12 cellular contexts compared by ENCODE assay signal in the genomic region with DNA sequence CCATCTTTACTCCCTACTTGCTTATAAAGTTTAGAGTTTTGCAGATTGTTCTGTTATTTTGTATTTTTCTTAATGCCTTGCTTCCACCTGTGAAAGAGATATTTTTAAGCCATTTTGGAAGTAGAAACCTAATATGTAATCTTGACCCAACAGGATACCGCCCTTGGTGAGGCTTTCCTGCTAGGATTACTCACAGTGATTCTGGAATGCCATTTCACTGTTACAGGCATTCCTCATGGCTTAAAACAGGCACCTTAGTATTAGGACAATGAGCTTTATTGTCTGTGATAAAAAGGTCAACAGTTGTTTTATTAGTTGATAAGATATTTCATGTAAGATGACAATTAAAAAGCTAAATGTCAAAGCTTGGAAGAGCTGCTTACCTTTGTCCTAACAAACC. TPM values are rescaled to one million over a fixed set of nuclear protein-coding genes. Genes with fewer than 3 reads are reported as not detected.
DNase-seq lines count a peak whose midpoint lies in the region; ATAC-seq, FAIRE-seq and TF ChIP-seq lines count a peak whose summit lies in the region.
"Had no signal": no experiment of that assay in that cellular context is flagged by ENCODE, and none has a peak within 500 bp of the region (broad histone marks: within the 10 kb centered on the region; RNA-seq: fewer than 3 reads in every experiment).

No MANE protein-coding gene starts in this region.

- intact Hi-C loops in endothelial cell of umbilical vein (cut with micrococcal nuclease) = loop anchor here (1.0 to 10.0 kb wide), 7 partner anchors 19 to 178 kb away; no protein-coding TSS in a partner anchor
- intact Hi-C loops in gastrocnemius medialis (cut with DNase I; ENCODE audit: low total_unique reads) = no loop called here

- BruUV-seq in endothelial cell of umbilical vein (replicated peaks; lab: Mats Ljungman, UMichigan) = no TSS peak

- WGBS in neuronal stem cell (ENCODE audit: extremely low coverage in 2 of 2, insufficient read length in 2 of 2, insufficient replicate concordance in 1 of 2), 2 donors = no CpG with 5 or more reads among the region's 1 CpG

- peaks cover 17 to 24% of the 10 kb centered on the region in 2 experiments for H3K36me3 ChIP-seq in endothelial cell of umbilical vein (ENCODE audit: control insufficient read depth in 2 of 2, extremely low read depth in 1 of 2, insufficient read depth in 2 of 2, low read length in 2 of 2)
- peaks cover 0 to 94% of the 10 kb centered on the region in 2 donors for H3K36me3 ChIP-seq in neuronal stem cell (replicated peaks in 1 of 2; ENCODE audit: control insufficient read depth in 2 of 2, insufficient read depth in 2 of 2, low read length in 2 of 2)
- H3K36me3 ChIP-seq in gastrocnemius medialis = no peaks in the 10 kb centered on the region

- H3K9me3 ChIP-seq in endothelial cell of umbilical vein (replicated peaks; ENCODE audit: control insufficient read depth, insufficient read depth, low read length) = no peaks in the 10 kb centered on the region
- peaks cover 0 to 8% of the 10 kb centered on the region in 2 donors for H3K9me3 ChIP-seq in neuronal stem cell (replicated peaks in 1 of 2; ENCODE audit: control insufficient read depth in 2 of 2, insufficient read depth in 1 of 2, low read depth in 1 of 2, low read length in 2 of 2)
- no peaks in the 10 kb centered on the region for H3K9me3 ChIP-seq in gastrocnemius medialis

- H3K18ac ChIP-seq in neuronal stem cell (ENCODE audit: low read length) = no peak overlapping the region

- H3K4ac ChIP-seq in neuronal stem cell (ENCODE audit: low read length) = no peak overlapping the region

- H3K9me1 ChIP-seq in endothelial cell of umbilical vein (replicated peaks; ENCODE audit: control insufficient read depth, extremely low read depth, insufficient read depth, low read length) = no peaks in the 10 kb centered on the region

- H3K27ac ChIP-seq in RWPE1 (no peak overlapping the region), endothelial cell of umbilical vein (ENCODE audit: insufficient read depth, low read depth, low read length) (peak overlapping the region; percentile 91), neuronal stem cell (replicated peaks; ENCODE audit: low read length) (no peak overlapping the region), gastrocnemius medialis (no peak overlapping the region)

- no peak overlapping the region for H3K23ac ChIP-seq in neuronal stem cell (ENCODE audit: low read depth, low read length, poor library complexity)

- H4K8ac ChIP-seq in neuronal stem cell (ENCODE audit: low read depth, low read length) = no peak overlapping the region

- TF ChIP-seq POLR2A in H54 (IDR thresholded peaks at IDR 0.05; ENCODE audit: low read depth, low read length) (no peak), endothelial cell of umbilical vein (IDR thresholded peaks at IDR 0.05; ENCODE audit: low read depth, low read length) (peak; percentile 25), gastrocnemius medialis (IDR thresholded peaks at IDR 0.05) (no peak)

- H3K14ac ChIP-seq in neuronal stem cell (ENCODE audit: low read length) = no peak overlapping the region

- H3K4me2 ChIP-seq in endothelial cell of umbilical vein (ENCODE audit: insufficient read depth, low read length) = peak overlapping the region; percentile 79
- H3K4me2 ChIP-seq in neuronal stem cell (ENCODE audit: insufficient read depth, low read length, poor library complexity, severe bottlenecking) = no peak overlapping the region

- peaks cover 35% of the 10 kb centered on the region for H3K4me1 ChIP-seq in endothelial cell of umbilical vein (ENCODE audit: control insufficient read depth, extremely low read depth, insufficient read depth, low read length)
- peaks cover 2 to 7% of the 10 kb centered on the region in 2 donors for H3K4me1 ChIP-seq in neuronal stem cell (ENCODE audit: control insufficient read depth in 2 of 2, insufficient read depth in 1 of 2, low read depth in 1 of 2, low read length in 2 of 2)
- H3K4me1 ChIP-seq in gastrocnemius medialis = no peaks in the 10 kb centered on the region

- no peaks in the 10 kb centered on the region for H4K20me1 ChIP-seq in endothelial cell of umbilical vein (replicated peaks; ENCODE audit: control insufficient read depth, extremely low read depth, insufficient read depth, low read length)

- no peak overlapping the region for H2AK5ac ChIP-seq in neuronal stem cell (ENCODE audit: low read depth, low read length)

- FAIRE-seq in H54 (lab: Jason Lieb, UNC) = peak; percentile 98
- FAIRE-seq in endothelial cell of umbilical vein (lab: Jason Lieb, UNC) = peak; percentile 90

- H3K9ac ChIP-seq in endothelial cell of umbilical vein (replicated peaks; ENCODE audit: extremely low read depth, insufficient read depth, low read length) (peak overlapping the region; percentile 75), neuronal stem cell (ENCODE audit: low read depth, low read length, poor library complexity) (no peak overlapping the region)

- POLR2A ChIA-PET in RWPE1 (lab: Yijun Ruan, JAX; ENCODE audit: low non-redundant PET) (no interaction called here), endothelial cell of umbilical vein (lab: Charles Lee) (interaction anchor here (0.6 to 1.5 kb wide), 4 partner anchors 10 to 57 kb away, joined by 3 to 5 read pairs (median 4); no protein-coding TSS in a partner anchor)

- TF ChIP-seq CTCF in RWPE1 (conservative IDR thresholded peaks at IDR 0.05; ENCODE audit: low read depth) (no peak), endothelial cell of umbilical vein (IDR thresholded peaks at IDR 0.05; ENCODE audit: extremely low read depth in 1 of 2, insufficient read depth in 1 of 2, low read depth in 1 of 2, low read length in 2 of 2) (no peak), gastrocnemius medialis (IDR thresholded peaks at IDR 0.05 in 4 of 5, conservative IDR thresholded peaks at IDR 0.05 in 1 of 5) (no peak)

- no peak overlapping the region for H2BK15ac ChIP-seq in neuronal stem cell (ENCODE audit: low read length)

- DNase-seq in H54 (ENCODE audit: insufficient read length, low spot score) (peak; percentile 47), RWPE1 (ENCODE audit: low spot score) (peak; percentile 59), endothelial cell of umbilical vein (ENCODE audit: low read depth, low spot score) (peak; percentile 88), neuronal stem cell (ENCODE audit: low spot score) (peak; percentile 15), medulla oblongata (ENCODE audit: extremely low spot score) (no peak), gastrocnemius medialis (no peak)
- DNase-seq: activated naive CD4-positive, alpha-beta T cell treated with anti-CD3 and anti-CD28 coated beads, Interleukin-2, amount 50 U/mL, for 16 hours; CD4-positive, alpha-beta T cell; NCI-H2029; T1000 had no signal

- in situ Hi-C loops in gastrocnemius medialis (cut with MboI; ENCODE audit: low sequenced_read_pairs in 4 of 4) = no loop called here

- no peaks in the 10 kb centered on the region for H3K79me1 ChIP-seq in neuronal stem cell (ENCODE audit: low read depth, low read length)

- ATAC-seq in GM21515 (IDR thresholded peaks at IDR 0.05; ENCODE audit: unreplicated experiment) = no peak
- no peak for ATAC-seq in HG03442 (IDR thresholded peaks at IDR 0.05; ENCODE audit: unreplicated experiment)
- ATAC-seq in gastrocnemius medialis = no peak

- H2AFZ ChIP-seq in endothelial cell of umbilical vein (ENCODE audit: low read depth, low read length) = no peak overlapping the region
- H2AFZ ChIP-seq in neuronal stem cell (ENCODE audit: low read length) = no peak overlapping the region

- H4K91ac ChIP-seq in neuronal stem cell (ENCODE audit: low read depth, low read length, poor library complexity) = no peak overlapping the region

- H2BK120ac ChIP-seq in neuronal stem cell (ENCODE audit: low read depth, low read length) = no peak overlapping the region

- no peaks in the 10 kb centered on the region for H3K27me3 ChIP-seq in endothelial cell of umbilical vein (ENCODE audit: control insufficient read depth in 2 of 2, insufficient read depth in 2 of 2, low read length in 2 of 2)
- H3K27me3 ChIP-seq in neuronal stem cell (ENCODE audit: control insufficient read depth in 3 of 3, insufficient read depth in 3 of 3, low read depth in 1 of 3, low read length in 3 of 3) = no peaks in the 10 kb centered on the region
- no peaks in the 10 kb centered on the region for H3K27me3 ChIP-seq in gastrocnemius medialis

- peak overlapping the region in 1 of 3 experiments; percentile 17 for H3K4me3 ChIP-seq in endothelial cell of umbilical vein (replicated peaks in 1 of 3; ENCODE audit: insufficient read depth in 1 of 3, low read depth in 1 of 3, low read length in 3 of 3)
- H3K4me3 ChIP-seq in neuronal stem cell (ENCODE audit: low read length in 2 of 2) = no peak overlapping the region
- H3K4me3 ChIP-seq in gastrocnemius medialis = no peak overlapping the region

- no peak overlapping the region for H2BK12ac ChIP-seq in neuronal stem cell (ENCODE audit: low read length)

- CTCF ChIA-PET in RWPE1 (lab: Yijun Ruan, JAX) (no interaction called here), endothelial cell of umbilical vein (lab: Charles Lee) (interaction anchor here (0.7 to 2.9 kb wide), 13 partner anchors 12 to 202 kb away, joined by 3 to 21 read pairs (median 5); no protein-coding TSS in a partner anchor)

- peaks cover 8% of the 10 kb centered on the region for H3K79me2 ChIP-seq in endothelial cell of umbilical vein (ENCODE audit: control insufficient read depth, insufficient read depth, low read length)

- H2BK5ac ChIP-seq in neuronal stem cell (ENCODE audit: low read length) = no peak overlapping the region

- dilution Hi-C loops in endothelial cell of umbilical vein (cut with MboI; ENCODE audit: extremely low pct_ligation_motif_present, low sequenced_read_pairs) = no loop called here

TF ChIP-seq in endothelial cell of umbilical vein, 7 proteins besides CTCF, POLR2A, EP300 and RAD21 (continues in another document):
- TF ChIP-seq POLR2AphosphoS5 (IDR thresholded peaks at IDR 0.05; ENCODE audit: insufficient read depth, low read depth, low read length) (peak; percentile 58), EZH2 (IDR thresholded peaks at IDR 0.05; ENCODE audit: borderline replicate concordance, low read depth, low read length, severe bottlenecking) (no peak), FOS (IDR thresholded peaks at IDR 0.05; ENCODE audit: borderline replicate concordance, insufficient read depth, low read length) (peak; percentile 65), JUN (IDR thresholded peaks at IDR 0.05; ENCODE audit: borderline replicate concordance, insufficient read depth, insufficient read length, low read depth) (peak; percentile 78)

RNA-seq across cellular contexts. Expression of a gene that starts 58.2 kb away (rescaled TPM):
- total RNA-seq in endothelial cell of umbilical vein (72.0 and 104 TPM in 2 replicates), gastrocnemius medialis (1 to 10 TPM; 3.0 to 7.2 (median 4.0) TPM)
- 22.4 and 25.1 TPM in 2 replicates for polyA plus RNA-seq in endothelial cell of umbilical vein
- polyA plus RNA-seq in endothelial cell of umbilical vein (2011; cell fraction: cytosol; rRNA removed) = 14.1 and 16.0 TPM in 2 replicates
- polyA plus RNA-seq in endothelial cell of umbilical vein (2011; cell fraction: nucleus; rRNA removed) = 135 and 139 TPM in 2 replicates
- 33.8 and 56.8 TPM in 2 replicates for polyA plus RNA-seq in endothelial cell of umbilical vein (2012)
- 130 and 132 TPM in 2 replicates for polyA minus RNA-seq in endothelial cell of umbilical vein
- polyA minus RNA-seq in endothelial cell of umbilical vein (2011; cell fraction: cytosol; rRNA and poly(A)+ RNA removed) = 29.8 TPM
- polyA minus RNA-seq in endothelial cell of umbilical vein (2011; cell fraction: nucleus; rRNA and poly(A)+ RNA removed) = 305 and 404 TPM in 2 replicates
- polyA plus RNA-seq in neuronal stem cell (2013, experiment 1 of 2) = 4.5 TPM
- polyA plus RNA-seq in neuronal stem cell (2013, experiment 2 of 2) = 4.6 TPM

Comparison
In these comparisons a context has a peak if more than half of its experiments do, and no peak if none do; other contexts are left out.
1. DNase-seq: peak in H54 (single experiment), RWPE1 (single experiment), endothelial cell of umbilical vein (single experiment) and neuronal stem cell (single experiment); none in medulla oblongata (single experiment) and gastrocnemius medialis (0 of 2).